ENCODE assay signal across 8 cellular contexts in genomic region chrX:154372612-154373022, GRCh38. TPM values are rescaled to one million over a fixed set of nuclear protein-coding genes. Genes with fewer than 3 reads are reported as not detected.
DNase-seq lines count a peak whose midpoint lies in the region; ATAC-seq, FAIRE-seq and TF ChIP-seq lines count a peak whose summit lies in the region.

No MANE protein-coding gene starts in this region.

- H3K27me3 ChIP-seq in aorta (ENCODE audit: control insufficient read depth in 1 of 2, insufficient read depth in 2 of 2, low read length in 1 of 2): no peaks in the 10 kb centered on the region

- no peak overlapping the region for H3K9ac ChIP-seq in kidney (ENCODE audit: low read length in 2 of 2)

- no peak for FAIRE-seq in kidney (lab: Jason Lieb, UNC)

- no peak for TF ChIP-seq CTCF in kidney (IDR thresholded peaks at IDR 0.05; ENCODE audit: borderline replicate concordance, extremely low read depth, insufficient read depth)

- H3K27ac ChIP-seq in kidney (ENCODE audit: low read depth in 2 of 2, low read length in 2 of 2) (no peak overlapping the region), aorta (ENCODE audit: low read depth in 1 of 2, low read length in 2 of 2) (peak overlapping the region in 1 of 2 donors; percentile 74)

- no peaks in the 10 kb centered on the region for H3K36me3 ChIP-seq in kidney (ENCODE audit: control insufficient read depth in 1 of 2, insufficient read depth in 2 of 2, low read length in 2 of 2)
- peaks cover 0 to 2% of the 10 kb centered on the region in 2 donors for H3K36me3 ChIP-seq in aorta (ENCODE audit: control insufficient read depth in 1 of 2, insufficient read depth in 2 of 2, low read length in 1 of 2)

- H3K9me3 ChIP-seq in kidney (ENCODE audit: control insufficient read depth in 1 of 2, low read length in 2 of 2) (no peaks in the 10 kb centered on the region), aorta (ENCODE audit: control insufficient read depth, low read length) (no peaks in the 10 kb centered on the region)

- H3K4me3 ChIP-seq in kidney (ENCODE audit: low read length in 2 of 2) (no peak overlapping the region), aorta (ENCODE audit: low read length in 2 of 2) (peak overlapping the region; percentile 56 to 58)

- DNase-seq in stimulated activated CD4-positive, alpha-beta T cell treated with anti-CD3 and anti-CD28 coated beads, Interleukin-1b, Interleukin-23, amount 100 ng/mL, for 48 hours: peak; percentile 40
- no peak for DNase-seq in stimulated activated CD4-positive, alpha-beta T cell treated with anti-CD3 and anti-CD28 coated beads, Interleukin-4, amount 100 ng/mL, for 4 hours
- DNase-seq in activated CD4-positive, alpha-beta T cell treated with anti-CD3 and anti-CD28 coated beads, Interleukin-2, amount 50 U/mL, for 48 hours: peak; percentile 46 to 57
- DNase-seq in kidney: peak; percentile 85
- no peak for DNase-seq in aorta
- no peak for DNase-seq in NCI-H2029 treated with DMSO at 0.1 percent for 48 hours (lab: John Stamatoyannopoulos, UW)
- DNase-seq in NOMO-1 (lab: John Stamatoyannopoulos, UW; ENCODE audit: unreplicated experiment in 2 of 2): no peak

- 1 to 29% methylated on average over 5 of the region's 5 CpGs for WGBS in aorta, 2 donors

- intact Hi-C loops in kidney (cut with DNase I) (no loop called here), aorta (cut with DNase I) (no loop called here)

- peaks cover 0 to 13% of the 10 kb centered on the region in 2 donors for H3K4me1 ChIP-seq in kidney (ENCODE audit: control insufficient read depth in 1 of 2, insufficient read depth in 1 of 2, low read depth in 1 of 2, low read length in 2 of 2)
- no peaks in the 10 kb centered on the region for H3K4me1 ChIP-seq in aorta (ENCODE audit: control insufficient read depth in 1 of 2, insufficient read depth in 2 of 2, low read length in 2 of 2)

- ATAC-seq in aorta (ENCODE audit: low FRiP score) (no peak), HG03175 (IDR thresholded peaks at IDR 0.05; ENCODE audit: unreplicated experiment) (no peak)

RNA-seq across cellular contexts. Expression of gene FLNA, which starts 1.8 kb away (rescaled TPM):
- total RNA-seq in kidney (1,036 TPM), aorta (1,000 to 10,000 TPM; 4,329 to 7,587 TPM)
- polyA plus RNA-seq in kidney (ENCODE audit: insufficient read depth, low read depth, low replicate concordance) (421 TPM), aorta (1,000 to 10,000 TPM in 1 of 2 donors, 100 to 1,000 TPM in 1; 515 to 7,857 TPM)

RNA-seq across cellular contexts. Expression of gene EMD, which starts 6.5 kb away (rescaled TPM):
- total RNA-seq in kidney: 79.6 TPM
- polyA plus RNA-seq in kidney (ENCODE audit: insufficient read depth, low read depth, low replicate concordance): 102 TPM
- total RNA-seq in aorta: 10 to 100 TPM; 49.9 to 73.1 TPM
- polyA plus RNA-seq in aorta: 100 to 1,000 TPM in 1 of 2 donors, 10 to 100 TPM in 1; 97.7 to 157 TPM

RNA-seq across cellular contexts. Expression of gene RPL10, which starts 25.6 kb away (rescaled TPM):
- total RNA-seq in kidney (2,684 TPM), aorta (1,000 to 10,000 TPM; 2,525 to 2,861 TPM)
- polyA plus RNA-seq in kidney (ENCODE audit: insufficient read depth, low read depth, low replicate concordance) (2,858 TPM), aorta (1,000 to 10,000 TPM; 7,028 to 7,505 TPM)

RNA-seq across cellular contexts. Expression of gene DNASE1L1, which starts 36.4 kb away (rescaled TPM):
- 33.8 TPM for total RNA-seq in kidney
- 28.0 TPM for polyA plus RNA-seq in kidney (ENCODE audit: insufficient read depth, low read depth, low replicate concordance)
- total RNA-seq in aorta: 10 to 100 TPM; 25.9 to 29.0 TPM
- polyA plus RNA-seq in aorta: 10 to 100 TPM; 37.3 to 46.2 TPM

RNA-seq across cellular contexts. Expression of gene TAFAZZIN, which starts 38.7 kb away (rescaled TPM):
- total RNA-seq in kidney (40.2 TPM), aorta (10 to 100 TPM; 30.8 to 59.6 TPM)
- polyA plus RNA-seq in kidney (ENCODE audit: insufficient read depth, low read depth, low replicate concordance) (33.3 TPM), aorta (100 to 1,000 TPM in 1 of 2 donors, 1 to 10 TPM in 1; 5.5 to 129 TPM)

Comparison
In these comparisons a context has a peak if more than half of its experiments do, and no peak if none do; other contexts are left out.
1. DNase-seq: peak in stimulated activated CD4-positive, alpha-beta T cell treated with anti-CD3 and anti-CD28 coated beads, Interleukin-1b, Interleukin-23, amount 100 ng/mL, for 48 hours (single experiment), activated CD4-positive, alpha-beta T cell treated with anti-CD3 and anti-CD28 coated beads, Interleukin-2, amount 50 U/mL, for 48 hours (2 of 2) and kidney (single experiment); none in stimulated activated CD4-positive, alpha-beta T cell treated with anti-CD3 and anti-CD28 coated beads, Interleukin-4, amount 100 ng/mL, for 4 hours (0 of 2), aorta (0 of 2), NCI-H2029 treated with DMSO at 0.1 percent for 48 hours (single experiment) and NOMO-1 (0 of 2).
2. H3K4me3 ChIP-seq: peak in aorta (2 of 2); none in kidney (0 of 2).